ENCODE assay signal across 20 cellular contexts in genomic region chr10:43155221-43155620, GRCh38.
"Had no signal": no experiment of that assay in that cellular context is flagged by ENCODE, and none has a peak within 500 bp of the region (broad histone marks: within the 10 kb centered on the region; RNA-seq: fewer than 3 reads in every experiment).

No MANE protein-coding gene starts in this region.

- H3K36me3 ChIP-seq: neural progenitor cell, pancreas, uterus had no signal

- H3K4me1 ChIP-seq: pancreas had no signal

- ATAC-seq: esophagus mucosa, heart left ventricle, left lobe of liver, pancreas, right cardiac atrium had no signal

- H3K27ac Mint-ChIP-seq: memory B cell, naive B cell, neural progenitor cell, progenitor cell of endocrine pancreas, type B pancreatic cell had no signal

- H3K4me3 ChIP-seq: coronary artery, heart left ventricle, neural progenitor cell, pancreas, uterus had no signal

- H3K4me3 Mint-ChIP-seq: memory B cell, naive B cell, neural progenitor cell, type B pancreatic cell had no signal

- FAIRE-seq: islet of Langerhans, pancreas, small intestine had no signal

- H3K27me3 ChIP-seq: heart left ventricle, neural progenitor cell, pancreas, uterus had no signal

- H3K27me3 Mint-ChIP-seq: memory B cell, naive B cell, progenitor cell of endocrine pancreas, type B pancreatic cell had no signal

- H3K36me3 Mint-ChIP-seq: type B pancreatic cell had no signal

- H3K4me1 Mint-ChIP-seq: neural progenitor cell had no signal

- H3K9ac ChIP-seq: neural progenitor cell had no signal

- H3K9me3 Mint-ChIP-seq: memory B cell, naive B cell, type B pancreatic cell had no signal

- H3K9me3 ChIP-seq: heart left ventricle, pancreas, uterus had no signal

- DNase-seq: effector CD8-positive, alpha-beta T cell; heart left ventricle; hypothalamus; midbrain; naive B cell; occipital lobe; pancreas; right cardiac atrium; small intestine; stimulated activated CD4-positive, alpha-beta T cell treated with anti-CD3 and anti-CD28 coated beads, Interleukin-2, amount 100 ng/mL, for 48 hours; stimulated activated naive CD4-positive, alpha-beta T cell treated with Interleukin-2 at 50 U/mL for 16 hours; uterus had no signal

- H3K4me2 ChIP-seq: neural progenitor cell had no signal

- H2AFZ ChIP-seq: neural progenitor cell had no signal

- H3K27ac ChIP-seq: coronary artery, heart left ventricle, neural progenitor cell, pancreas, uterus had no signal
